5 cellular contexts compared by ENCODE assay signal in the genomic region with DNA sequence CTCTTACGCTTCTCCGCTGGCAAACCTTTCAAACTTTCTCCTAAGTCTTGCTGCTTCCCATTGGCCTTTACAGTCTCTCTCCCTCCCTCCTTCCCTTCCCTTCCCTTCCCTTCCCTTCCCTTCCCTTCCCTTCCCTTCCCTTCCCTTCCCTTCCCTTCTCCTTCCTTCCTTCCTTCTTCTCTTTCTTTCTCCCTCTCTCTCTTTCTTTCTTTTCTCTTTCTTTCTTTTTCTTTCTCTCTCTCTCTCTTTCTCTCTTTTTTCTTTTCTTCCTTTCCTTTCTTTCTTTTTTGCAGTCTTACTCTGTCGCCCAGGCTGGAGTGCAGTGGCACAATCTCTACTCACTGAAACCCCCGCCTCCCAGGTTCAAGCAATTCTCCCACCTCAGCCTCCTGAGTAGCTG. TPM values are rescaled to one million over a fixed set of nuclear protein-coding genes. Genes with fewer than 3 reads are reported as not detected.
"Had no signal": no experiment of that assay in that cellular context is flagged by ENCODE, and none has a peak within 500 bp of the region (broad histone marks: within the 10 kb centered on the region; RNA-seq: fewer than 3 reads in every experiment).

No MANE protein-coding gene starts in this region.

RNA-seq across cellular contexts. Expression of a gene that starts 24.7 kb away (rescaled TPM):
- total RNA-seq: naive thymus-derived CD8-positive, alpha-beta T cell; neural crest cell; osteocyte; pulmonary artery endothelial cell had no signal
- polyA plus RNA-seq: smooth muscle cell had no signal
